Comparison of ENCODE assay signal across 1 cellular context in the genomic region with DNA sequence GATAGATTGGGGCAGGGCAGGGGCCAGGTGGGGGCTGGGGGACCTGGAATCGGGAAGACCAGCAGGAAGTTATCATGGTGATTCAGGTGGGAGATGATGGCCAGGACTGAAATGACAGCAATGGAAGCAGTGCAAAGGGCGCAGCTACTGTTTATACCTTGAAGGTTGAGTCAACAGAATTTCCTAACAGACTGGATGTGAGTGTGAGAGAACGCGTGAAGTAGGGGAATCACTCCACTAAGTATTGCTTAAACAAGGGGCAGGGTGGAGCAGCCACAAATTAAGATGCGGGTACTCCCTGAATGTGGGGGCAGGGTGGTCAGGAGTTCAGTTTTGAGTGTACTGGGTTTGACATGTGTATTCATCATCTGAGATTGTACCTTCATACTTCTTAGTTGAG.
TF ChIP-seq lines count a peak whose summit lies in the region.

No MANE protein-coding gene starts in this region.

TF ChIP-seq in H1, 55 proteins besides CTCF, POLR2A, EP300 and RAD21:
- TF ChIP-seq BCL11A (IDR thresholded peaks at IDR 0.05; ENCODE audit: low read depth in 2 of 2, low read length in 2 of 2) (no peak), SAP30 (IDR thresholded peaks at IDR 0.05; ENCODE audit: insufficient read depth, insufficient replicate concordance, low read length) (no peak), RNF2 (IDR thresholded peaks at IDR 0.05; ENCODE audit: borderline replicate concordance, low read depth, low read length, missing control alignments, poor library complexity, severe bottlenecking) (no peak), SP1 (IDR thresholded peaks at IDR 0.05; ENCODE audit: low read depth, low read length) (no peak), HDAC6 (IDR thresholded peaks at IDR 0.05; ENCODE audit: low read depth, low read length) (no peak), EZH2 (IDR thresholded peaks at IDR 0.05; ENCODE audit: low read depth, low read length, severe bottlenecking) (no peak), GTF2F1 (IDR thresholded peaks at IDR 0.05; ENCODE audit: borderline replicate concordance, low read depth, low read length) (no peak), EGR1 (IDR thresholded peaks at IDR 0.05; ENCODE audit: borderline replicate concordance, low read depth, low read length) (no peak), CBX8 (IDR thresholded peaks at IDR 0.05; ENCODE audit: borderline replicate concordance, low read depth, low read length) (no peak), CTBP2 (IDR thresholded peaks at IDR 0.05; ENCODE audit: borderline replicate concordance, insufficient read depth, insufficient read length, low read length) (no peak)
